ENCODE assay signal across 19 cellular contexts in genomic region chr12:62472472-62472871, GRCh38. TPM values are rescaled to one million over a fixed set of nuclear protein-coding genes. Genes with fewer than 3 reads are reported as not detected.
DNase-seq lines count a peak whose midpoint lies in the region; ATAC-seq, FAIRE-seq and TF ChIP-seq lines count a peak whose summit lies in the region.
"Had no signal": no experiment of that assay in that cellular context is flagged by ENCODE, and none has a peak within 500 bp of the region (broad histone marks: within the 10 kb centered on the region; RNA-seq: fewer than 3 reads in every experiment).

No MANE protein-coding gene starts in this region.

- TF ChIP-seq CTCF in BJ (IDR thresholded peaks at IDR 0.05; ENCODE audit: insufficient read depth, low read depth, low read length) = no peak
- TF ChIP-seq CTCF in H9 (conservative IDR thresholded peaks at IDR 0.05) = peak; percentile 39; the same call in 2 of the 3 replicates
- TF ChIP-seq CTCF in OCI-LY7 (conservative IDR thresholded peaks at IDR 0.05; ENCODE audit: low read length) = 0 out of 2 replicates have a peak, but pooled peaks have one; percentile 16
- no peak for TF ChIP-seq CTCF in D721Med (IDR thresholded peaks at IDR 0.05; ENCODE audit: insufficient read depth, missing control alignments)

- H2BK12ac ChIP-seq in H9 (ENCODE audit: insufficient read length, low read depth, low read length) = no peak overlapping the region

- POLR2A ChIA-PET in BJ (lab: Charles Lee) = no interaction called here
- POLR2A ChIA-PET in OCI-LY7 (lab: Charles Lee) = no interaction called here

- ATAC-seq in left colon = peak; percentile 21
- ATAC-seq in Right ventricle myocardium superior (ENCODE audit: poor library complexity) = no peak
- no peak for ATAC-seq in GM21529 (IDR thresholded peaks at IDR 0.05; ENCODE audit: unreplicated experiment)
- ATAC-seq: pancreas had no signal

- H3K4me1 Mint-ChIP-seq in H9 = peaks cover 4 to 7% of the 10 kb centered on the region in 2 experiments

- CTCF ChIA-PET in BJ (lab: Yijun Ruan, JAX) (interaction anchor here (1.3 kb wide), 1 partner anchor 10 kb away, joined by 4 read pairs; no protein-coding TSS in a partner anchor), OCI-LY7 (lab: Charles Lee; ENCODE audit: unreplicated experiment) (no interaction called here)

- H4K20me1 ChIP-seq in H9 (ENCODE audit: control insufficient read depth, insufficient read depth, insufficient read length) (no peaks in the 10 kb centered on the region), OCI-LY7 (ENCODE audit: insufficient read depth, low read length) (peaks cover 11% of the 10 kb centered on the region; the same call in 1 of the 2 replicates)

- H2BK20ac ChIP-seq in H9 (ENCODE audit: low read depth, low read length, poor library complexity, severe bottlenecking) = no peak overlapping the region

- H3K27me3 Mint-ChIP-seq in H9 (ENCODE audit: low read depth) = no peaks in the 10 kb centered on the region

- H3K56ac ChIP-seq in H9 (ENCODE audit: insufficient read length, low read depth, low read length) = no peak overlapping the region

- BruUV-seq in OCI-LY7 (replicated peaks; lab: Mats Ljungman, UMichigan) = no TSS peak

- H3K23ac ChIP-seq in H9 (ENCODE audit: insufficient read length, low read depth, low read length) = no peak overlapping the region

- H3K9ac ChIP-seq in H9 (ENCODE audit: extremely low read depth, insufficient read length, low read length) = no peak overlapping the region

- H3K18ac ChIP-seq in H9 (ENCODE audit: insufficient read length, low read depth, low read length) = no peak overlapping the region

- H3K27me3 ChIP-seq in BJ (ENCODE audit: control insufficient read depth, insufficient read depth, low read length) (no peaks in the 10 kb centered on the region), H9 (ENCODE audit: insufficient read depth, low read length) (no peaks in the 10 kb centered on the region)
- H3K27me3 ChIP-seq: cardiac muscle cell, esophagus muscularis mucosa, pancreas had no signal

- H3K23me2 ChIP-seq in H9 (ENCODE audit: insufficient read length, low read depth, low read length, poor library complexity, severe bottlenecking) = no peaks in the 10 kb centered on the region

- H3K36me3 ChIP-seq in BJ (ENCODE audit: control insufficient read depth, insufficient read depth, low read length) (peaks cover 2% of the 10 kb centered on the region; the same call in 1 of the 2 replicates), OCI-LY7 (ENCODE audit: insufficient read depth, low read length) (peaks cover 35% of the 10 kb centered on the region)
- H3K36me3 ChIP-seq: pancreas had no signal

- H4K91ac ChIP-seq in H9 (ENCODE audit: insufficient read length, low read depth, low read length) = no peak overlapping the region

- H3K4ac ChIP-seq in H9 (ENCODE audit: low read depth, low read length) = no peak overlapping the region

- no peaks in the 10 kb centered on the region; a peak in 1 of 7 replicates for H3K36me3 Mint-ChIP-seq in H9 (ENCODE audit: insufficient read depth in 1 of 3, low read depth in 3 of 3)

- H2BK15ac ChIP-seq in H9 (ENCODE audit: low read depth, low read length) = no peak overlapping the region

- no peak overlapping the region for H3K4me3 Mint-ChIP-seq in H9

- H2AFZ ChIP-seq in H9 (ENCODE audit: low read length) (no peak overlapping the region), OCI-LY7 (ENCODE audit: low read length) (no peak overlapping the region)
- H2AFZ ChIP-seq: PC-9 had no signal

- no peak overlapping the region for H2AK5ac ChIP-seq in H9 (ENCODE audit: insufficient read length, low read length)

- no peaks in the 10 kb centered on the region for H3K9me3 Mint-ChIP-seq in H9

- H4K5ac ChIP-seq in H9 (ENCODE audit: insufficient read length, low read depth, low read length) = no peak overlapping the region

- no CpG with 5 or more reads among the region's 3 CpGs for WGBS in H9 (ENCODE audit: extremely low coverage, insufficient read length, low lambda C conversion rate)

- H3K14ac ChIP-seq in H9 (ENCODE audit: insufficient read depth, low read length) = no peak overlapping the region

- no peak overlapping the region for H3T11ph ChIP-seq in H9 (ENCODE audit: low read length)

- no peak overlapping the region for H3K4me3 ChIP-seq in BJ (ENCODE audit: low read depth, low read length)
- H3K4me3 ChIP-seq in OCI-LY7 (ENCODE audit: low read depth, low read length, poor library complexity, severe bottlenecking) = no peak overlapping the region
- H3K4me3 ChIP-seq: cardiac muscle cell, esophagus muscularis mucosa, pancreas, PC-9 had no signal

- H2BK120ac ChIP-seq in H9 (ENCODE audit: low read depth, low read length, poor library complexity, severe bottlenecking) = no peak overlapping the region

- H3K9me3 ChIP-seq in H9 (ENCODE audit: control insufficient read depth, low read depth, low read length) = no peaks in the 10 kb centered on the region
- H3K9me3 ChIP-seq in OCI-LY7 (ENCODE audit: low read length) = no peaks in the 10 kb centered on the region
- H3K9me3 ChIP-seq: esophagus muscularis mucosa, pancreas had no signal

- no peak overlapping the region for H2BK5ac ChIP-seq in H9 (ENCODE audit: insufficient read length, low read length)

- H3K79me2 ChIP-seq in H9 (ENCODE audit: insufficient read depth, low read length) (peaks cover under 1% of the 10 kb centered on the region; the same call in 1 of the 2 replicates), OCI-LY7 (ENCODE audit: insufficient read depth, low read depth, low read length) (peaks cover 47% of the 10 kb centered on the region)

- H3K9me2 ChIP-seq in OCI-LY7 (ENCODE audit: insufficient read depth, low read length) = no peaks in the 10 kb centered on the region

- no peak overlapping the region for H4K8ac ChIP-seq in H9 (replicated peaks; ENCODE audit: insufficient read length, low read depth, low read length)

- H3K4me2 ChIP-seq in H9 (ENCODE audit: insufficient read depth, insufficient read length, low read length) (no peak overlapping the region), OCI-LY7 (ENCODE audit: low read length) (no peak overlapping the region)
- H3K4me2 ChIP-seq: PC-9 had no signal

- peak; percentile 8 for DNase-seq in BJ (ENCODE audit: low read depth)
- DNase-seq in H9 = no peak
- no peak for DNase-seq in OCI-LY7 (ENCODE audit: low spot score)
- no peak for DNase-seq in left colon
- DNase-seq in D721Med (ENCODE audit: insufficient read length, low spot score) = no peak
- no peak for DNase-seq in Right ventricle myocardium superior
- DNase-seq in NOMO-1 treated with DMSO at 0.1 percent for 48 hours (lab: John Stamatoyannopoulos, UW; ENCODE audit: unreplicated experiment) = no peak
- DNase-seq: activated CD4-positive, alpha-beta T cell treated with anti-CD3 and anti-CD28 coated beads for 4 hours; COR-L47; GF-D8; NCI-H1694 treated with DMSO at 0.1 percent for 48 hours; NCI-H446; pancreas; PC-9; T-helper 9 cell had no signal

- H3K27ac ChIP-seq in H9 (ENCODE audit: insufficient read length, low read depth, low read length) = no peak overlapping the region
- no peak overlapping the region for H3K27ac ChIP-seq in OCI-LY7 (ENCODE audit: low read depth, low read length, poor library complexity, severe bottlenecking)
- H3K27ac ChIP-seq: cardiac muscle cell, esophagus muscularis mucosa, pancreas, PC-9 had no signal

- H3K4me1 ChIP-seq in H9 (ENCODE audit: insufficient read depth, low read length) (no peaks in the 10 kb centered on the region), OCI-LY7 (ENCODE audit: insufficient read depth, low read length, poor library complexity, severe bottlenecking) (peaks cover 9% of the 10 kb centered on the region)

- no peak overlapping the region for H3K27ac Mint-ChIP-seq in H9

- FAIRE-seq in D721Med (lab: Jason Lieb, UNC) = no peak
- FAIRE-seq: GM12891, pancreas had no signal

- peaks cover 6% of the 10 kb centered on the region for H3K79me1 ChIP-seq in H9 (ENCODE audit: insufficient read depth, low read depth, low read length, poor library complexity, severe bottlenecking)

- intact Hi-C loops in OCI-LY7 (cut with micrococcal nuclease; ENCODE audit: unreplicated experiment) = no loop called here
- intact Hi-C loops in left colon (cut with DNase I, micrococcal nuclease) = no loop called here
- intact Hi-C loops in Right ventricle myocardium superior (cut with DNase I) = no loop called here

RNA-seq across cellular contexts. Expression of gene MON2, which starts 5.8 kb away (rescaled TPM):
- 7.8 and 14.8 TPM in 2 replicates for polyA plus RNA-seq in BJ (2011; rRNA removed)
- 22.6 and 29.5 TPM in 2 replicates for polyA minus RNA-seq in BJ (2011; rRNA and poly(A)+ RNA removed)
- total RNA-seq in H9 (2021) (21.9 and 22.3 TPM in 2 replicates), OCI-LY7 (2022) (54.7 and 58.4 TPM in 2 replicates), left colon (10 to 100 TPM; 55.8 to 55.9 TPM), Right ventricle myocardium superior (12.5 TPM)
- total RNA-seq in OCI-LY7 (2014; rRNA removed; shearing (Covaris generic)) = 26.6 and 31.6 TPM in 2 replicates

Comparison
In these comparisons a context has a peak if more than half of its experiments do, and no peak if none do; other contexts are left out.
1. CTCF ChIP-seq: peak in H9 (single experiment) and OCI-LY7 (single experiment); none in BJ (single experiment) and D721Med (single experiment).